ENCODE assay signal across 6 cellular contexts in the genomic region with DNA sequence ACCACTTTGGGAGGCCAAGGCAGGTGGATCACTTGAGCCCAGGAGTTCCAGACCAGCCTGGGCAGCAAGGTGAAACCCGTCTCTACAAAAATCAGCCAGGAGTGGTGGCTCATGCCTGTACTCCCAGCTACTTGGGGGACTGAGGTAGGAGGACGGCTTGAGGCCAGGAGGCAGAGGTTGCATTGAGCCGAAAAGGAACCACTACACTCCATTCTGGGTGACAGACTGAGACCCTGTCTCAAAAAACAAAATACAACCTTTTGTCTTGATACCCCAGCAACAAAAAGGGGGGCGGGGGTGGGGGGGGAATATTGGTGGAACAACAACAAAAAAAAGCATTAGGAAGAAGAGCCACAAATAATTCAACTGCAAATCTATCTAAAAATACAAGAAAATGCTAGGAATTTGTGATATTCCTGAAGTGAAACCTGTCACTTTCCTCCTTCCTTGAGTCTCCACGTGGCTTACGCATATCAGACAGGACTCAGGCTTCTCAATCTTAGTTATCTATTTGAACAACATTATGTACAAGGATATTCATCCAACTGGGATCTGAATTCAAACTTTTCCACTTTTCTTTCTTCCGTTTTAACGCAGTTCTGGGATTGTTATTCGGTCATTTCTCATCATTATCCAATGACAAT. TPM values are rescaled to one million over a fixed set of nuclear protein-coding genes. Genes with fewer than 3 reads are reported as not detected.
DNase-seq lines count a peak whose midpoint lies in the region.

No MANE protein-coding gene starts in this region.

- no peaks in the 10 kb centered on the region for H3K9me3 ChIP-seq in stomach smooth muscle (ENCODE audit: control insufficient read depth in 2 of 2, low read length in 2 of 2)

- peak overlapping the region; percentile 81 to 99 for H3K9ac ChIP-seq in stomach smooth muscle (ENCODE audit: low read length in 2 of 2)

- H3K27me3 ChIP-seq in stomach smooth muscle (ENCODE audit: control insufficient read depth in 1 of 2, insufficient read depth in 2 of 2, low read length in 2 of 2), result no peaks in the 10 kb centered on the region

- DNase-seq in activated naive CD4-positive, alpha-beta T cell treated with Interleukin-2 at 50 U/mL for 16 hours, result peak; percentile 5
- DNase-seq in activated naive CD4-positive, alpha-beta T cell (lab: John Stamatoyannopoulos, UW), result no peak
- DNase-seq in epithelial cell of prostate (ENCODE audit: low read depth, low spot score) (no peak), NCI-H774 (lab: John Stamatoyannopoulos, UW) (no peak), SK-N-DZ (ENCODE audit: low spot score) (no peak)

- peak overlapping the region; percentile 79 to 96 for H3K4me3 ChIP-seq in stomach smooth muscle (ENCODE audit: low read length in 2 of 2)

- H3K4me1 ChIP-seq in stomach smooth muscle (ENCODE audit: control insufficient read depth, insufficient read depth, low read length), result peaks cover 7% of the 10 kb centered on the region

- peaks cover 0 to 2% of the 10 kb centered on the region in 2 donors for H3K36me3 ChIP-seq in stomach smooth muscle (ENCODE audit: control insufficient read depth in 2 of 2, insufficient read depth in 2 of 2, low read length in 2 of 2)

- H3K27ac ChIP-seq in epithelial cell of prostate, result peak overlapping the region; percentile 85
- peak overlapping the region; percentile 63 for H3K27ac ChIP-seq in stomach smooth muscle (ENCODE audit: low read length)

RNA-seq across cellular contexts. Expression of gene R3HDM2, which starts 1.2 kb away (rescaled TPM):
- polyA plus RNA-seq in SK-N-DZ (2014; cell fraction: cytosol; rRNA removed), result 26.6 and 31.0 TPM in 2 replicates
- 32.9 and 45.7 TPM in 2 replicates for polyA plus RNA-seq in SK-N-DZ (2014; cell fraction: nucleus; rRNA removed)

RNA-seq across cellular contexts. Expression of gene INHBC, which starts 5.0 kb away (rescaled TPM):
- not detected in 2 replicates for polyA plus RNA-seq in SK-N-DZ (2014; cell fraction: cytosol; rRNA removed)
- not detected in 2 replicates for polyA plus RNA-seq in SK-N-DZ (2014; cell fraction: nucleus; rRNA removed)

RNA-seq across cellular contexts. Expression of gene INHBE, which starts 25.5 kb away (rescaled TPM):
- polyA plus RNA-seq in SK-N-DZ (2014; cell fraction: cytosol; rRNA removed), result 3.5 and 4.1 TPM in 2 replicates
- 1.4 and 1.8 TPM in 2 replicates for polyA plus RNA-seq in SK-N-DZ (2014; cell fraction: nucleus; rRNA removed)

RNA-seq across cellular contexts. Expression of gene GLI1, which starts 30.0 kb away (rescaled TPM):
- polyA plus RNA-seq in SK-N-DZ (2014; cell fraction: cytosol; rRNA removed), result 0.43 and 0.83 TPM in 2 replicates
- 0.33 and 0.54 TPM in 2 replicates for polyA plus RNA-seq in SK-N-DZ (2014; cell fraction: nucleus; rRNA removed)

RNA-seq across cellular contexts. Expression of gene ARHGAP9, which starts 50.1 kb away (rescaled TPM):
- polyA plus RNA-seq in SK-N-DZ (2014; cell fraction: cytosol; rRNA removed), result 7.6 and 8.1 TPM in 2 replicates
- polyA plus RNA-seq in SK-N-DZ (2014; cell fraction: nucleus; rRNA removed), result 6.2 and 8.1 TPM in 2 replicates
